ENCODE assay signal across 21 cellular contexts in the genomic region with DNA sequence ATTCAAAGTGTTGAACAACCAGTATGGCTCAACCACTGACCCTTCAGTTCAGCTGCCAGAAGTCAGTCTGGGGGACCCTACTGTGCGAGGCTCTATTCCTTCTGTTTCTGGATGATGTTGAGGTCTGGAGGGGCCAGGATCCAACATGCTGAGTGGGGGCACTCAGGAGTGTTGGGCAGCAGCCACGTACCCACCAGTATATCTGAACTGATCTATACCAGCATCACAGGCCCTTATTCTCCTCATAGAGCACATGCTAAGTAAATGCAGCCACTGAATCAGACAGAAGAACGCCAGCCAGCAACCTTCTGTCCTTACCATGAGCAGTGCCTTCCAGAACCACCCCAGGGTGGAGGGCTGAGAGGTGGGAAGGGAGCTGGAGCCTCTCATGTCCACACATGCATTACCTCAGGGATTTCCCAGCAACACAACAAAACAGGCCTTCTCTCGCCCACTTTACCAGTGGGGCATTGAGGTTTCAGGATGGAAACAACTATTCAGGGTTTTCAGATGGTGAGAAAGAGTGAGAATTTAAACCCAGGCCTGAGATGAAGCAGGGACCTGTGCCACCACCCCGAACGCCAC. TPM values are rescaled to one million over a fixed set of nuclear protein-coding genes. Genes with fewer than 3 reads are reported as not detected.
"Had no signal": no experiment of that assay in that cellular context is flagged by ENCODE, and none has a peak within 500 bp of the region (broad histone marks: within the 10 kb centered on the region; RNA-seq: fewer than 3 reads in every experiment).

No MANE protein-coding gene starts in this region.

- ATAC-seq: activated CD8-positive, alpha-beta memory T cell treated with anti-CD3 and anti-CD28 coated beads, Interleukin-2, amount 10 ng/mL, durations not matched to agents 7 days and 5 days; gastrocnemius medialis; naive thymus-derived CD8-positive, alpha-beta T cell; psoas muscle had no signal

- H3K9me3 ChIP-seq: gastrocnemius medialis, lower lobe of right lung, sigmoid colon had no signal

- H3K27ac ChIP-seq: gastrocnemius medialis, lower lobe of right lung, psoas muscle, sigmoid colon had no signal

- H3K36me3 ChIP-seq: gastrocnemius medialis, lower lobe of right lung, sigmoid colon had no signal

- DNase-seq: activated CD4-positive, alpha-beta T cell treated with anti-CD3 and anti-CD28 coated beads for 1 hour; activated CD4-positive, alpha-beta T cell treated with anti-CD3 and anti-CD28 coated beads, Interleukin-2, amount 50 U/mL, for 48 hours; activated CD8-positive, alpha-beta memory T cell treated with anti-CD3 and anti-CD28 coated beads, Interleukin-2, amount 10 ng/mL, durations not matched to agents 7 days and 5 days; activated gamma-delta T cell; activated T-cell treated with anti-CD3 and anti-CD28 coated beads, Interleukin-2, amount 50 U/mL, for 24 hours; anterior cingulate cortex; gastrocnemius medialis; lower lobe of right lung; naive thymus-derived CD8-positive, alpha-beta T cell; occipital lobe; psoas muscle; sigmoid colon; stimulated activated CD4-positive, alpha-beta T cell treated with anti-CD3 and anti-CD28 coated beads, Interleukin-2, amount 100 ng/mL, for 48 hours; SW 1271 had no signal

- H3K27ac Mint-ChIP-seq: activated CD8-positive, alpha-beta memory T cell treated with anti-CD3 and anti-CD28 coated beads, Interleukin-2, amount 10 ng/mL, durations not matched to agents 7 days and 5 days; activated naive CD8-positive, alpha-beta T cell; activated T-cell treated with anti-CD3 and anti-CD28 coated beads, Interleukin-2, amount 50 U/mL, for 24 hours; stimulated activated naive CD8-positive, alpha-beta T cell treated with anti-CD3 and anti-CD28 coated beads, Interleukin-15, Interleukin-2, amounts not matched to agents 100 ng/mL and 50 ng/mL, for 24 hours had no signal

- H3K4me3 ChIP-seq: gastrocnemius medialis, lower lobe of right lung, psoas muscle, sigmoid colon had no signal

- H3K4me1 ChIP-seq: gastrocnemius medialis, lower lobe of right lung, psoas muscle, sigmoid colon had no signal

- H3K4me3 Mint-ChIP-seq: activated CD8-positive, alpha-beta memory T cell treated with anti-CD3 and anti-CD28 coated beads, Interleukin-2, amount 10 ng/mL, durations not matched to agents 7 days and 5 days; activated naive CD8-positive, alpha-beta T cell; activated T-cell treated with anti-CD3 and anti-CD28 coated beads, Interleukin-2, amount 50 U/mL, for 24 hours; naive thymus-derived CD8-positive, alpha-beta T cell; stimulated activated naive CD8-positive, alpha-beta T cell treated with anti-CD3 and anti-CD28 coated beads, Interleukin-15, Interleukin-2, amounts not matched to agents 100 ng/mL and 50 ng/mL, for 24 hours had no signal

RNA-seq across cellular contexts. Expression of gene MSMB, which starts 6.8 kb away (rescaled TPM):
- total RNA-seq: activated CD8-positive, alpha-beta memory T cell treated with anti-CD3 and anti-CD28 coated beads, Interleukin-2, amount 10 ng/mL, durations not matched to agents 7 days and 5 days; chondrocyte; dermis microvascular lymphatic vessel endothelial cell; gastrocnemius medialis; mononuclear cell; naive thymus-derived CD8-positive, alpha-beta T cell; occipital lobe; psoas muscle; sigmoid colon; temporal lobe; urinary bladder had no signal
- polyA plus RNA-seq: naive thymus-derived CD8-positive, alpha-beta T cell; psoas muscle; sigmoid colon had no signal
